In the genomic region with DNA sequence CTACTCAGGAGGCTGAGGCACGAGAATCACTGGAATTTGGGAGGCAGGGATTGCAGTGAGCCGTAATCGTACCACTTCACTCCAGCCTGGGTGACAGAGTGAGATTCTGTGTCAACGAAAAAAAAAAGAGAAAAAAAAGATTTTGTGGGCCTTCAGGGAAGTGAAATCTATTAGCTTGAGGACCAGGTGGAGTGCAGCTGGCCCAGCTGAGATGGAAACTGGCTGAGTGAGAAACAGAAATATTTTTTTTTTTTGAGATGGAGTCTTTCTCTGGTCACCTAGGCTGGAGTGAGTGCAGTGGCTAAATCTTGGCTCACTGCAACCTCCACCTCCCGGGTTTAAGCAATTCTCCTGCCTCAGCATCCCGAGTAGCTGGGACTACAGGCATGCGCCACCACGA, we compare ENCODE assay signal across 25 cellular contexts.
"Had no signal": no experiment of that assay in that cellular context is flagged by ENCODE, and none has a peak within 500 bp of the region (broad histone marks: within the 10 kb centered on the region; RNA-seq: fewer than 3 reads in every experiment).

No MANE protein-coding gene starts in this region.

- ATAC-seq: activated CD8-positive, alpha-beta T cell treated with anti-CD3 and anti-CD28 coated beads for 36 hours; activated T-cell treated with anti-CD3 and anti-CD28 coated beads, Interleukin-2, amount 50 U/mL, for 4 hours; activated T-helper 17 cell treated with anti-CD3 and anti-CD28 coated beads, Interleukin-2, amount 50 U/mL, for 72 hours; effector memory CD8-positive, alpha-beta T cell; naive thymus-derived CD4-positive, alpha-beta T cell; sciatic nerve; stimulated activated naive CD8-positive, alpha-beta T cell treated with anti-CD3 and anti-CD28 coated beads, Interleukin-15, amount 100 ng/mL, for 72 hours had no signal

- H3K9me3 Mint-ChIP-seq: activated B cell treated with CpG ODN at 0.5 μM for 24 hours; activated CD8-positive, alpha-beta T cell treated with anti-CD3 and anti-CD28 coated beads for 36 hours; activated T-cell treated with anti-CD3 and anti-CD28 coated beads, Interleukin-2, amount 50 U/mL, for 4 hours; activated T-helper 17 cell treated with anti-CD3 and anti-CD28 coated beads, Interleukin-2, amount 50 U/mL, for 72 hours; effector memory CD8-positive, alpha-beta T cell; stimulated activated naive CD8-positive, alpha-beta T cell treated with anti-CD3 and anti-CD28 coated beads, Interleukin-15, amount 100 ng/mL, for 72 hours had no signal

- H3K4me3 Mint-ChIP-seq: activated B cell treated with CpG ODN at 0.5 μM for 24 hours; activated CD8-positive, alpha-beta T cell treated with anti-CD3 and anti-CD28 coated beads for 36 hours; activated T-cell treated with anti-CD3 and anti-CD28 coated beads, Interleukin-2, amount 50 U/mL, for 4 hours; activated T-helper 17 cell treated with anti-CD3 and anti-CD28 coated beads, Interleukin-2, amount 50 U/mL, for 72 hours; effector memory CD8-positive, alpha-beta T cell; immature natural killer cell; mesothelial cell of epicardium; naive thymus-derived CD4-positive, alpha-beta T cell; stimulated activated naive CD8-positive, alpha-beta T cell treated with anti-CD3 and anti-CD28 coated beads, Interleukin-15, amount 100 ng/mL, for 72 hours had no signal

- H3K36me3 Mint-ChIP-seq: mesothelial cell of epicardium; naive thymus-derived CD4-positive, alpha-beta T cell had no signal

- H3K27ac Mint-ChIP-seq: activated CD8-positive, alpha-beta T cell treated with anti-CD3 and anti-CD28 coated beads for 36 hours; activated T-helper 17 cell treated with anti-CD3 and anti-CD28 coated beads, Interleukin-2, amount 50 U/mL, for 72 hours; immature natural killer cell; mesothelial cell of epicardium had no signal

- DNase-seq: activated B cell treated with CpG ODN at 0.5 μM for 24 hours; activated CD4-positive, alpha-beta T cell treated with anti-CD3 and anti-CD28 coated beads, Interleukin-2, amount 50 U/mL, for 1 hour; activated CD8-positive, alpha-beta T cell treated with anti-CD3 and anti-CD28 coated beads for 36 hours; activated gamma-delta T cell treated with Interleukin-2 at 50 U/mL for 16 hours; activated naive CD4-positive, alpha-beta T cell treated with anti-CD3 and anti-CD28 coated beads, Interleukin-2, amount 50 U/mL, for 16 hours; activated T-cell treated with anti-CD3 and anti-CD28 coated beads, Interleukin-2, amount 50 U/mL, for 4 hours; amniotic stem cell; brain microvascular endothelial cell; dorsolateral prefrontal cortex; effector memory CD8-positive, alpha-beta T cell; foreskin fibroblast; head of caudate nucleus; hypothalamus; immature natural killer cell; naive thymus-derived CD4-positive, alpha-beta T cell; ovary; retina; stimulated activated CD4-positive, alpha-beta T cell treated with anti-CD3 and anti-CD28 coated beads, Interleukin-12 subunit alpha, Interleukin-12 subunit beta, amount 100 ng/mL, for 4 hours; stimulated activated CD4-positive, alpha-beta T cell treated with anti-CD3 and anti-CD28 coated beads, Interleukin-4, amount 100 ng/mL, for 1 hour; stimulated activated naive CD8-positive, alpha-beta T cell treated with anti-CD3 and anti-CD28 coated beads, Interleukin-15, amount 100 ng/mL, for 72 hours; thyroid gland; upper lobe of left lung had no signal

- H3K4me1 Mint-ChIP-seq: activated T-helper 17 cell treated with anti-CD3 and anti-CD28 coated beads, Interleukin-2, amount 50 U/mL, for 72 hours; mesothelial cell of epicardium; stimulated activated naive CD8-positive, alpha-beta T cell treated with anti-CD3 and anti-CD28 coated beads, Interleukin-15, amount 100 ng/mL, for 72 hours had no signal
